Comparison of ENCODE assay signal across 8 cellular contexts in the genomic region with DNA sequence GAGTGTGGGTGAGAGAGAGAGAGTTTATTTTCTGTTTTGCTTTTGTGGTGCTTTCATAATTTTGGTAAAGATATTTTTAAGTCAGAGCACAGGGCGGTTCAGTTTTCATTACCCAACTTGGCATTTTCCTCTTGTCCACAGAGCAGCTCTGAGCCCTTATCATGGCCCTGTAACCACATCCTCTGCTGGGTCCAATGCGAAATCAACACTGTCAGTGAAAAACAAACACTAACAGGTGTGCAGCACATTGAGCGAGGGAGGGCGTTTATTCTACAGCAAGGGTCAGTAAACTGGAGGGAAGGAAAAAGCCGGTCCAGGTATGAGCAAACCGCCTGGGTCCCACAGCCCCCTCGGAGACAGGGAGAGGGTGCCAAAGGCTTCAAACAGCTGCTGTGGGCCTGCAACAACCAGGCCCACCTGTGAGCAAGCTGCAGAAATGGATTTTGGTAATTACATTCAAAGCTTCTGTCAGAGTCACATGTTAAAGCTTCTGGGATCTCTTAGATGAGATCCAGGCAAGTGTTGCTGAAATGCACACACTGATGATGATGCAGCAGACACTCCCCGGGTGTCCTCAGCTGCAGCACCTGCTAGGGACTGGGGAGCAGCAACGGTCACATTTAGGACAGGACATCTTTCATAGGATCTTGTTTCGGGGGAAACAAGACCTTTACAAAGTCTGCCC.
DNase-seq lines count a peak whose midpoint lies in the region; ATAC-seq and TF ChIP-seq lines count a peak whose summit lies in the region.

No MANE protein-coding gene starts in this region.

- H3K4me3 Mint-ChIP-seq in activated CD4-positive, alpha-beta memory T cell treated with anti-CD3 and anti-CD28 coated beads, Interleukin-2, amount 10 ng/mL, durations not matched to agents 7 days and 5 days, result peak overlapping the region; percentile 5
- H3K4me3 Mint-ChIP-seq in stimulated activated effector memory CD8-positive, alpha-beta T cell treated with anti-CD3 and anti-CD28 coated beads, Interleukin-12 subunit alpha, Interleukin-12 subunit beta, amount 100 ng/mL, for 72 hours, result peak overlapping the region; percentile 5

- H3K27me3 ChIP-seq in testis, result no peaks in the 10 kb centered on the region

- H3K4me1 ChIP-seq in testis, result no peaks in the 10 kb centered on the region

- no peak for TF ChIP-seq POLR2A in testis (IDR thresholded peaks at IDR 0.05)

- no peak for TF ChIP-seq CTCF in testis (IDR thresholded peaks at IDR 0.05)

- H3K4me3 ChIP-seq in testis, result no peak overlapping the region

- no peak overlapping the region for H3K27ac ChIP-seq in testis

- no peaks in the 10 kb centered on the region for H3K36me3 ChIP-seq in testis (ENCODE audit: low read depth, missing control alignments)

- H3K27ac Mint-ChIP-seq in activated CD4-positive, alpha-beta memory T cell treated with anti-CD3 and anti-CD28 coated beads, Interleukin-2, amount 10 ng/mL, durations not matched to agents 7 days and 5 days, result peak overlapping the region; percentile 78
- peak overlapping the region; percentile 29 for H3K27ac Mint-ChIP-seq in stimulated activated effector memory CD8-positive, alpha-beta T cell treated with anti-CD3 and anti-CD28 coated beads, Interleukin-12 subunit alpha, Interleukin-12 subunit beta, amount 100 ng/mL, for 72 hours

- no peaks in the 10 kb centered on the region for H3K9me3 ChIP-seq in testis

- ATAC-seq in HG02623 (IDR thresholded peaks at IDR 0.05; ENCODE audit: unreplicated experiment), result peak; percentile 79
- ATAC-seq in stimulated activated effector memory CD8-positive, alpha-beta T cell treated with anti-CD3 and anti-CD28 coated beads, Interleukin-12 subunit alpha, Interleukin-12 subunit beta, amount 100 ng/mL, for 72 hours, result peak; percentile 85

- DNase-seq in DMS79 treated with DMSO at 0.1 percent for 48 hours (lab: John Stamatoyannopoulos, UW) (peak; percentile 38), DMS79 (lab: John Stamatoyannopoulos, UW) (no peak), NCI-H146 treated with DMSO at 0.1 percent for 48 hours (lab: John Stamatoyannopoulos, UW; ENCODE audit: unreplicated experiment) (peak; percentile 95), testis (no peak), NCI-H1048 (lab: John Stamatoyannopoulos, UW) (no peak)
- DNase-seq in activated CD4-positive, alpha-beta memory T cell treated with anti-CD3 and anti-CD28 coated beads, Interleukin-2, amount 10 ng/mL, durations not matched to agents 7 days and 5 days, result peak; percentile 66
- peak in 1 of 2 donors; percentile 50 for DNase-seq in stimulated activated effector memory CD8-positive, alpha-beta T cell treated with anti-CD3 and anti-CD28 coated beads, Interleukin-12 subunit alpha, Interleukin-12 subunit beta, amount 100 ng/mL, for 72 hours (ENCODE audit: low spot score in 2 of 2)

- intact Hi-C loops in testis (cut with DNase I; ENCODE audit: low total_unique reads), result no loop called here

- no peaks in the 10 kb centered on the region for H3K36me3 Mint-ChIP-seq in activated CD4-positive, alpha-beta memory T cell treated with anti-CD3 and anti-CD28 coated beads, Interleukin-2, amount 10 ng/mL, durations not matched to agents 7 days and 5 days (ENCODE audit: low read depth)
- no peaks in the 10 kb centered on the region for H3K36me3 Mint-ChIP-seq in stimulated activated effector memory CD8-positive, alpha-beta T cell treated with anti-CD3 and anti-CD28 coated beads, Interleukin-12 subunit alpha, Interleukin-12 subunit beta, amount 100 ng/mL, for 72 hours

- CTCF ChIA-PET in activated CD4-positive, alpha-beta memory T cell treated with anti-CD3 and anti-CD28 coated beads, Interleukin-2, amount 10 ng/mL, durations not matched to agents 7 days and 5 days (lab: Charles Lee), result interaction anchor here (1.0 kb wide), 1 partner anchor 160 kb away, joined by 3 read pairs; no protein-coding TSS in a partner anchor

- peaks cover 25% of the 10 kb centered on the region for H3K4me1 Mint-ChIP-seq in activated CD4-positive, alpha-beta memory T cell treated with anti-CD3 and anti-CD28 coated beads, Interleukin-2, amount 10 ng/mL, durations not matched to agents 7 days and 5 days
- H3K4me1 Mint-ChIP-seq in stimulated activated effector memory CD8-positive, alpha-beta T cell treated with anti-CD3 and anti-CD28 coated beads, Interleukin-12 subunit alpha, Interleukin-12 subunit beta, amount 100 ng/mL, for 72 hours, result peaks cover 25% of the 10 kb centered on the region

- no peaks in the 10 kb centered on the region for H3K9me3 Mint-ChIP-seq in activated CD4-positive, alpha-beta memory T cell treated with anti-CD3 and anti-CD28 coated beads, Interleukin-2, amount 10 ng/mL, durations not matched to agents 7 days and 5 days
- no peaks in the 10 kb centered on the region for H3K9me3 Mint-ChIP-seq in stimulated activated effector memory CD8-positive, alpha-beta T cell treated with anti-CD3 and anti-CD28 coated beads, Interleukin-12 subunit alpha, Interleukin-12 subunit beta, amount 100 ng/mL, for 72 hours

- WGBS in testis, 2 donors, result 85 to 89% methylated on average over 10 of the region's 10 CpGs

- H3K27me3 Mint-ChIP-seq in activated CD4-positive, alpha-beta memory T cell treated with anti-CD3 and anti-CD28 coated beads, Interleukin-2, amount 10 ng/mL, durations not matched to agents 7 days and 5 days, result no peaks in the 10 kb centered on the region

- POLR2A ChIA-PET in activated CD4-positive, alpha-beta memory T cell treated with anti-CD3 and anti-CD28 coated beads, Interleukin-2, amount 10 ng/mL, durations not matched to agents 7 days and 5 days (lab: Charles Lee), result interaction anchor here (0.8 to 1.4 kb wide), 4 partner anchors 33 to 115 kb away, joined by 3 to 6 read pairs (median 4); no protein-coding TSS in a partner anchor

Comparison
In these comparisons a context has a peak if more than half of its experiments do, and no peak if none do; other contexts are left out.
1. DNase-seq: peak in DMS79 treated with DMSO at 0.1 percent for 48 hours (single experiment), NCI-H146 treated with DMSO at 0.1 percent for 48 hours (single experiment) and activated CD4-positive, alpha-beta memory T cell treated with anti-CD3 and anti-CD28 coated beads, Interleukin-2, amount 10 ng/mL, durations not matched to agents 7 days and 5 days (single experiment); none in DMS79 (single experiment), testis (single experiment) and NCI-H1048 (single experiment).